ENCODE assay signal across 20 cellular contexts in genomic region chr2:48699377-48699951, GRCh38. TPM values are rescaled to one million over a fixed set of nuclear protein-coding genes. Genes with fewer than 3 reads are reported as not detected.
DNase-seq lines count a peak whose midpoint lies in the region; TF ChIP-seq lines count a peak whose summit lies in the region.
"Had no signal": no experiment of that assay in that cellular context is flagged by ENCODE, and none has a peak within 500 bp of the region (broad histone marks: within the 10 kb centered on the region; RNA-seq: fewer than 3 reads in every experiment).

No MANE protein-coding gene starts in this region.

- no peaks in the 10 kb centered on the region for H3K36me3 ChIP-seq in testis (ENCODE audit: low read depth, missing control alignments)
- H3K36me3 ChIP-seq: BE2C, cardiac muscle cell, suprapubic skin had no signal

- TF ChIP-seq POLR2A in testis (IDR thresholded peaks at IDR 0.05) = no peak

- peak; percentile 29 for DNase-seq in LHCN-M2 (ENCODE audit: low read depth)
- DNase-seq in astrocyte of the spinal cord (ENCODE audit: low read depth, low spot score) = peak; percentile 62
- DNase-seq in fibroblast of villous mesenchyme (ENCODE audit: low read depth) = peak; percentile 51
- peak; percentile 29 for DNase-seq in stromal cell of bone marrow (ENCODE audit: low read depth)
- DNase-seq in AML-193 (lab: John Stamatoyannopoulos, UW) = no peak
- DNase-seq in cortex of kidney (lab: John Stamatoyannopoulos, UW) = no peak
- DNase-seq in testis = no peak
- DNase-seq: activated CD4-positive, alpha-beta T cell treated with anti-CD3 and anti-CD28 coated beads, Interleukin-2, amount 50 U/mL, for 4 hours; activated naive CD4-positive, alpha-beta T cell treated with anti-CD3 and anti-CD28 coated beads, Interleukin-2, amount 10 ng/mL, durations not matched to agents 7 days and 5 days; activated T-cell treated with anti-CD3 and anti-CD28 coated beads for 4 hours; BE2C; Calu3; GDM1; left cardiac atrium; NCI-H1105; occipital lobe; small intestine had no signal

- no peaks in the 10 kb centered on the region for H3K27me3 ChIP-seq in testis
- H3K27me3 ChIP-seq: BE2C, cardiac muscle cell, suprapubic skin had no signal

- WGBS in testis, 2 donors = 66 to 78% methylated on average over 2 of the region's 2 CpGs

- no peaks in the 10 kb centered on the region for H3K4me1 ChIP-seq in testis
- H3K4me1 ChIP-seq: BE2C, suprapubic skin had no signal

- H3K4me3 ChIP-seq in astrocyte of the spinal cord (ENCODE audit: low read depth, low read length) = no peak overlapping the region
- H3K4me3 ChIP-seq in fibroblast of villous mesenchyme (ENCODE audit: low read depth, low read length) = no peak overlapping the region
- no peak overlapping the region for H3K4me3 ChIP-seq in testis
- H3K4me3 ChIP-seq: cardiac muscle cell, suprapubic skin had no signal

- H3K9me3 ChIP-seq in testis = no peaks in the 10 kb centered on the region
- H3K9me3 ChIP-seq: BE2C, suprapubic skin had no signal

- in situ Hi-C loops in astrocyte of the spinal cord (cut with HindIII; ENCODE audit: low sequenced_read_pairs) = no loop called here

- no peak for TF ChIP-seq CTCF in astrocyte of the spinal cord (IDR thresholded peaks at IDR 0.05; ENCODE audit: low read depth, low read length)
- TF ChIP-seq CTCF in fibroblast of villous mesenchyme (IDR thresholded peaks at IDR 0.05; ENCODE audit: insufficient read depth, low read depth, low read length) = no peak
- TF ChIP-seq CTCF in testis (IDR thresholded peaks at IDR 0.05) = no peak

- intact Hi-C loops in testis (cut with DNase I; ENCODE audit: low total_unique reads) = no loop called here

- no peak overlapping the region for H3K27ac ChIP-seq in testis
- H3K27ac ChIP-seq: cardiac muscle cell, KMS-11, suprapubic skin had no signal

RNA-seq across cellular contexts. Expression of gene LHCGR, which starts 56.1 kb away (rescaled TPM):
- total RNA-seq in LHCN-M2 (2014; rRNA removed) = not detected in 2 replicates
- not detected for polyA plus RNA-seq in LHCN-M2 (2012)
- under 0.01 TPM in 1 of 2 replicates, not detected in the other for total RNA-seq in fibroblast of villous mesenchyme
- 1 to 10 TPM; 1.5 to 7.5 TPM for total RNA-seq in testis
- 2.1 TPM for polyA plus RNA-seq in testis (ENCODE audit: insufficient read depth, low read depth, low replicate concordance)
- total RNA-seq: Calu3, suprapubic skin had no signal
- polyA plus RNA-seq: cardiac muscle cell, small intestine had no signal

Comparison
In these comparisons a context has a peak if more than half of its experiments do, and no peak if none do; other contexts are left out.
1. DNase-seq: peak in LHCN-M2 (single experiment), astrocyte of the spinal cord (single experiment), fibroblast of villous mesenchyme (single experiment) and stromal cell of bone marrow (single experiment); none in AML-193 (0 of 2), cortex of kidney (single experiment) and testis (single experiment).